In genomic region chr7:128321044-128321422, GRCh38 we compare ENCODE assay signal across 25 cellular contexts. TPM values are rescaled to one million over a fixed set of nuclear protein-coding genes. Genes with fewer than 3 reads are reported as not detected.
DNase-seq lines count a peak whose midpoint lies in the region; ATAC-seq and TF ChIP-seq lines count a peak whose summit lies in the region.
"Had no signal": no experiment of that assay in that cellular context is flagged by ENCODE, and none has a peak within 500 bp of the region (broad histone marks: within the 10 kb centered on the region; RNA-seq: fewer than 3 reads in every experiment).

No MANE protein-coding gene starts in this region.

- H3K27ac Mint-ChIP-seq in activated CD4-positive, alpha-beta T cell treated with anti-CD3 and anti-CD28 coated beads for 36 hours: peak overlapping the region; percentile 22
- H3K27ac Mint-ChIP-seq in HFFc6: 0 out of 2 replicates have a peak overlapping the region, but pooled peaks have one; percentile 47
- peak overlapping the region; percentile 81 for H3K27ac Mint-ChIP-seq in activated naive CD8-positive, alpha-beta T cell
- peak overlapping the region; percentile 87 to 95 for H3K27ac Mint-ChIP-seq in natural killer cell
- H3K27ac Mint-ChIP-seq: B cell had no signal

- intact Hi-C loops in activated CD4-positive, alpha-beta T cell treated with anti-CD3 and anti-CD28 coated beads for 36 hours (cut with DNase I, micrococcal nuclease): loop anchor here in 1 of 2 experiments (5.0 kb wide), 1 partner anchor 614 kb away; no protein-coding TSS in a partner anchor
- intact Hi-C loops in natural killer cell (cut with micrococcal nuclease): no loop called here

- ATAC-seq in activated CD4-positive, alpha-beta T cell treated with anti-CD3 and anti-CD28 coated beads for 36 hours: no peak
- ATAC-seq in natural killer cell: peak; percentile 16 to 33 (median 24)
- ATAC-seq: heart right ventricle, left colon had no signal

- H3K27me3 Mint-ChIP-seq in activated CD4-positive, alpha-beta T cell treated with anti-CD3 and anti-CD28 coated beads for 36 hours: no peaks in the 10 kb centered on the region
- H3K27me3 Mint-ChIP-seq in HFFc6 (ENCODE audit: insufficient read depth) (no peaks in the 10 kb centered on the region; the same call in 1 of the 2 replicates), natural killer cell (ENCODE audit: low read depth in 2 of 2) (no peaks in the 10 kb centered on the region)
- H3K27me3 Mint-ChIP-seq in activated naive CD8-positive, alpha-beta T cell: no peaks in the 10 kb centered on the region
- H3K27me3 Mint-ChIP-seq: B cell had no signal

- H3K36me3 Mint-ChIP-seq in activated CD4-positive, alpha-beta T cell treated with anti-CD3 and anti-CD28 coated beads for 36 hours (ENCODE audit: low read depth): peaks cover 61% of the 10 kb centered on the region
- H3K36me3 Mint-ChIP-seq in HFFc6 (ENCODE audit: low read depth) (peaks cover 44% of the 10 kb centered on the region), natural killer cell (peaks cover 29% of the 10 kb centered on the region)
- peaks cover 20% of the 10 kb centered on the region for H3K36me3 Mint-ChIP-seq in activated naive CD8-positive, alpha-beta T cell

- TF ChIP-seq CTCF in HFFc6 (IDR thresholded peaks at IDR 0.05) (no peak), natural killer cell (IDR thresholded peaks at IDR 0.05) (no peak)

- no peaks in the 10 kb centered on the region for H3K9me3 Mint-ChIP-seq in activated CD4-positive, alpha-beta T cell treated with anti-CD3 and anti-CD28 coated beads for 36 hours (ENCODE audit: low read depth)
- H3K9me3 Mint-ChIP-seq in HFFc6 (no peaks in the 10 kb centered on the region), natural killer cell (no peaks in the 10 kb centered on the region)
- H3K9me3 Mint-ChIP-seq in activated naive CD8-positive, alpha-beta T cell (ENCODE audit: low read depth): no peaks in the 10 kb centered on the region

- CTCF ChIA-PET in activated CD4-positive, alpha-beta T cell treated with anti-CD3 and anti-CD28 coated beads for 36 hours (lab: Charles Lee): interaction anchor here (0.6 to 1.7 kb wide), 4 partner anchors 10 to 707 kb away, joined by 3 to 6 read pairs (median 4); no protein-coding TSS in a partner anchor

- no peak for DNase-seq in activated CD4-positive, alpha-beta T cell treated with anti-CD3 and anti-CD28 coated beads for 36 hours
- DNase-seq in activated CD4-positive, alpha-beta T cell treated with anti-CD3 and anti-CD28 coated beads for 48 hours: no peak
- DNase-seq in HFFc6: no peak
- no peak for DNase-seq in natural killer cell
- no peak for DNase-seq in NCI-H1694 (lab: John Stamatoyannopoulos, UW)
- no peak for DNase-seq in NCI-H69 (lab: John Stamatoyannopoulos, UW)
- no peak for DNase-seq in OCI-M2 (lab: John Stamatoyannopoulos, UW; ENCODE audit: unreplicated experiment)
- DNase-seq: 8988T; activated CD4-positive, alpha-beta T cell treated with anti-CD3 and anti-CD28 coated beads, Interleukin-2, amount 50 U/mL, for 48 hours; dorsolateral prefrontal cortex; GM23248; heart right ventricle; left colon; mesenchymal stem cell; NCI-H1105; NCI-H2081; NCI-H345; PC-9; retina; SHP77 treated with DMSO at 0.1 percent for 48 hours; stimulated activated CD4-positive, alpha-beta T cell treated with anti-CD3 and anti-CD28 coated beads, Interleukin-4, amount 100 ng/mL, for 1 hour; stimulated activated naive CD4-positive, alpha-beta T cell treated with Interleukin-2 at 50 U/mL for 16 hours had no signal

- peaks cover 12% of the 10 kb centered on the region for H3K4me1 Mint-ChIP-seq in activated CD4-positive, alpha-beta T cell treated with anti-CD3 and anti-CD28 coated beads for 36 hours
- H3K4me1 Mint-ChIP-seq in HFFc6 (ENCODE audit: low read depth) (peaks cover 46% of the 10 kb centered on the region), natural killer cell (peaks cover 47 to 51% of the 10 kb centered on the region in 2 donors)
- H3K4me1 Mint-ChIP-seq in activated naive CD8-positive, alpha-beta T cell (ENCODE audit: low read depth): peaks cover 40% of the 10 kb centered on the region
- H3K4me1 Mint-ChIP-seq: B cell had no signal

- POLR2A ChIA-PET in activated CD4-positive, alpha-beta T cell treated with anti-CD3 and anti-CD28 coated beads for 36 hours (lab: Charles Lee): no interaction called here

- H3K4me3 Mint-ChIP-seq in activated CD4-positive, alpha-beta T cell treated with anti-CD3 and anti-CD28 coated beads for 36 hours: no peak overlapping the region
- no peak overlapping the region for H3K4me3 Mint-ChIP-seq in HFFc6
- peak overlapping the region; percentile 27 for H3K4me3 Mint-ChIP-seq in activated naive CD8-positive, alpha-beta T cell
- peak overlapping the region; percentile 78 for H3K4me3 Mint-ChIP-seq in natural killer cell
- H3K4me3 Mint-ChIP-seq: B cell had no signal

RNA-seq across cellular contexts. Expression of gene RBM28, which starts 22.7 kb away (rescaled TPM):
- total RNA-seq in activated CD4-positive, alpha-beta T cell treated with anti-CD3 and anti-CD28 coated beads for 36 hours: 10 to 100 TPM; 55.0 to 55.2 TPM
- 10 to 100 TPM; 36.1 to 44.4 (median 37.8) TPM for total RNA-seq in HFFc6 (2021; fragmentation: NEBNext Ultra II Directional; extraction: Animal tissue kit (Norgen Biotek cat#: 25700))
- total RNA-seq in natural killer cell: 10 to 100 TPM; 32.5 to 48.7 (median 48.5) TPM

RNA-seq across cellular contexts. Expression of gene PRRT4, which starts 40.5 kb away (rescaled TPM):
- total RNA-seq in activated CD4-positive, alpha-beta T cell treated with anti-CD3 and anti-CD28 coated beads for 36 hours: under 1 TPM; 0.23 to 0.39 TPM
- not detected for total RNA-seq in HFFc6 (2021; fragmentation: NEBNext Ultra II Directional; extraction: Animal tissue kit (Norgen Biotek cat#: 25700))
- total RNA-seq in natural killer cell: under 1 TPM in 1 of 3 donors, not detected in 2; 0.42 TPM
- total RNA-seq: fibroblast of villous mesenchyme, GM23248 had no signal

Comparison
In these comparisons a context has a peak if more than half of its experiments do, and no peak if none do; other contexts are left out.
1. H3K27ac Mint-ChIP-seq: peak in every context shown above with its lines; median percentile 91 in natural killer cell; 81 in activated naive CD8-positive, alpha-beta T cell; 47 in HFFc6; 22 in activated CD4-positive, alpha-beta T cell treated with anti-CD3 and anti-CD28 coated beads for 36 hours.
2. H3K4me3 Mint-ChIP-seq: peak in activated naive CD8-positive, alpha-beta T cell (single experiment) and natural killer cell (single experiment); none in activated CD4-positive, alpha-beta T cell treated with anti-CD3 and anti-CD28 coated beads for 36 hours (single experiment) and HFFc6 (single experiment).